Comparison of ENCODE assay signal across 10 cellular contexts in the genomic region with DNA sequence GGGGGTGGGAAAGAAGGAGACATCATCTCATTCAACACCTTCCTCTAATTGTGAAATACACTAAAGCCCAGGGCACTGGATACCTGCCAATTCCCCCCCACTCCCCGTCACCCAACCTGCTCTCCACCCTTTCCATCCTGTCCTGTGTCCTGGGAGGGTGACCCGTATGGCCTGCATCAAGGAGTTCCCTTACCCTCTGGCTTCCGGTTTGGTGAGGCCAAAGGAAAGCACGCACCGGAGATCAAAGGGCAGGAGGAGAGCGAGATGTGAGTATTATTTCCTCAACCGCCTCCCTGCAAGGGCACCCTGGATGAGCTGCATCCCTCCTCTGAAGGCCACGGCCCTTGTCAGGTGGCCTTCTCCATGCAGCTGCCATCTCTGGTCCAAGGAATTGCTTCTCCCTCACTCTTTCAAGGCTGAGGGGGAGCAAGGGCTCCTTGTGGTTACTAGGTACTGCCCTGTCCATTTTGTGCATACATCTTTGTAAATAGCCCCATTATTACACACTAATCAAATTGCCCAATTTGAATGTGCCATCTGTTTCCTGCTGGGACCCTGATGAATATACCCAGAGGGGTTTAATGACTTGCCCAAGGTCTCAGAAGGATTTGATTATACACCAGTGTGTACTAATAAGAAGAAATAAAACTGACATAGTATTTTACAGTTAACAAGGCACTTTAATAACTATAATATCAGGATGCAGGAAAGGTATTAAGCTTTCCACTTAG.
DNase-seq lines count a peak whose midpoint lies in the region; ATAC-seq, FAIRE-seq and TF ChIP-seq lines count a peak whose summit lies in the region.
"Had no signal": no experiment of that assay in that cellular context is flagged by ENCODE, and none has a peak within 500 bp of the region (broad histone marks: within the 10 kb centered on the region; RNA-seq: fewer than 3 reads in every experiment).

No MANE protein-coding gene starts in this region.

- H3K27ac Mint-ChIP-seq in activated CD4-positive, alpha-beta memory T cell treated with anti-CD3 and anti-CD28 coated beads, Interleukin-2, amount 10 ng/mL, durations not matched to agents 7 days and 5 days = peak overlapping the region; percentile 14

- H3K36me3 ChIP-seq in right atrium auricular region = no peaks in the 10 kb centered on the region

- no peak overlapping the region for H3K4me3 Mint-ChIP-seq in activated CD4-positive, alpha-beta memory T cell treated with anti-CD3 and anti-CD28 coated beads, Interleukin-2, amount 10 ng/mL, durations not matched to agents 7 days and 5 days

- no peak for FAIRE-seq in frontal cortex (lab: Jason Lieb, UNC)
- FAIRE-seq: RCC 7860 had no signal

- POLR2A ChIA-PET in activated CD4-positive, alpha-beta memory T cell treated with anti-CD3 and anti-CD28 coated beads, Interleukin-2, amount 10 ng/mL, durations not matched to agents 7 days and 5 days (lab: Charles Lee) = no interaction called here

- intact Hi-C loops in right cardiac atrium (cut with DNase I) = no loop called here

- DNase-seq in right cardiac atrium = peak in 2 of 3 donors; percentile 68 to 70
- DNase-seq in right atrium auricular region (ENCODE audit: low spot score) = no peak
- DNase-seq in activated CD4-positive, alpha-beta memory T cell treated with anti-CD3 and anti-CD28 coated beads, Interleukin-2, amount 10 ng/mL, durations not matched to agents 7 days and 5 days = peak; percentile 28
- DNase-seq in mesenteric fat pad (ENCODE audit: low spot score) = peak; percentile 80
- DNase-seq in cerebellar nuclear complex (lab: John Stamatoyannopoulos, UW) = no peak
- DNase-seq in frontal cortex (ENCODE audit: low spot score in 2 of 2) = no peak
- DNase-seq in NCI-H748 (lab: John Stamatoyannopoulos, UW; ENCODE audit: unreplicated experiment) = no peak
- DNase-seq: activated CD8-positive, alpha-beta memory T cell treated with anti-CD3 and anti-CD28 coated beads, Interleukin-2, amount 50 U/mL, for 48 hours had no signal

- no peaks in the 10 kb centered on the region for H3K27me3 Mint-ChIP-seq in activated CD4-positive, alpha-beta memory T cell treated with anti-CD3 and anti-CD28 coated beads, Interleukin-2, amount 10 ng/mL, durations not matched to agents 7 days and 5 days

- H3K36me3 Mint-ChIP-seq in activated CD4-positive, alpha-beta memory T cell treated with anti-CD3 and anti-CD28 coated beads, Interleukin-2, amount 10 ng/mL, durations not matched to agents 7 days and 5 days (ENCODE audit: low read depth) = no peaks in the 10 kb centered on the region

- H3K4me1 ChIP-seq in right cardiac atrium (ENCODE audit: control insufficient read depth, insufficient read depth, low read length) (peaks cover 4% of the 10 kb centered on the region), right atrium auricular region (peaks cover 0 to 29% of the 10 kb centered on the region in 2 donors)

- H3K27ac ChIP-seq in right cardiac atrium (ENCODE audit: low read length) (peak overlapping the region; percentile 2), right atrium auricular region (peak overlapping the region in 1 of 2 donors; percentile 38)

- CTCF ChIA-PET in activated CD4-positive, alpha-beta memory T cell treated with anti-CD3 and anti-CD28 coated beads, Interleukin-2, amount 10 ng/mL, durations not matched to agents 7 days and 5 days (lab: Charles Lee) = interaction anchor here (0.6 kb wide), 1 partner anchor 48 kb away, joined by 4 read pairs; no protein-coding TSS in a partner anchor

- peaks cover 55% of the 10 kb centered on the region for H3K4me1 Mint-ChIP-seq in activated CD4-positive, alpha-beta memory T cell treated with anti-CD3 and anti-CD28 coated beads, Interleukin-2, amount 10 ng/mL, durations not matched to agents 7 days and 5 days

- 66% methylated on average over 8 of the region's 8 CpGs for WGBS in right cardiac atrium

- H3K9me3 ChIP-seq in right cardiac atrium (ENCODE audit: control insufficient read depth, low read length) (no peaks in the 10 kb centered on the region), right atrium auricular region (no peaks in the 10 kb centered on the region)

- H3K4me3 ChIP-seq in right cardiac atrium (ENCODE audit: low read length) (no peak overlapping the region), right atrium auricular region (no peak overlapping the region)

- TF ChIP-seq CTCF in right atrium auricular region (IDR thresholded peaks at IDR 0.05) = no peak

- no peaks in the 10 kb centered on the region for H3K27me3 ChIP-seq in right cardiac atrium (ENCODE audit: control insufficient read depth, insufficient read depth)
- no peaks in the 10 kb centered on the region for H3K27me3 ChIP-seq in right atrium auricular region

- ATAC-seq in right cardiac atrium (peak in 1 of 2 donors; percentile 72), HG03439 (IDR thresholded peaks at IDR 0.05; ENCODE audit: unreplicated experiment) (no peak)

- no peaks in the 10 kb centered on the region for H3K9me3 Mint-ChIP-seq in activated CD4-positive, alpha-beta memory T cell treated with anti-CD3 and anti-CD28 coated beads, Interleukin-2, amount 10 ng/mL, durations not matched to agents 7 days and 5 days

Comparison
In these comparisons a context has a peak if more than half of its experiments do, and no peak if none do; other contexts are left out.
1. DNase-seq: peak in right cardiac atrium (2 of 3), activated CD4-positive, alpha-beta memory T cell treated with anti-CD3 and anti-CD28 coated beads, Interleukin-2, amount 10 ng/mL, durations not matched to agents 7 days and 5 days (single experiment) and mesenteric fat pad (single experiment); none in right atrium auricular region (single experiment), cerebellar nuclear complex (0 of 2), frontal cortex (0 of 2) and NCI-H748 (single experiment).